ENCODE assay signal across 1 cellular context in the genomic region with DNA sequence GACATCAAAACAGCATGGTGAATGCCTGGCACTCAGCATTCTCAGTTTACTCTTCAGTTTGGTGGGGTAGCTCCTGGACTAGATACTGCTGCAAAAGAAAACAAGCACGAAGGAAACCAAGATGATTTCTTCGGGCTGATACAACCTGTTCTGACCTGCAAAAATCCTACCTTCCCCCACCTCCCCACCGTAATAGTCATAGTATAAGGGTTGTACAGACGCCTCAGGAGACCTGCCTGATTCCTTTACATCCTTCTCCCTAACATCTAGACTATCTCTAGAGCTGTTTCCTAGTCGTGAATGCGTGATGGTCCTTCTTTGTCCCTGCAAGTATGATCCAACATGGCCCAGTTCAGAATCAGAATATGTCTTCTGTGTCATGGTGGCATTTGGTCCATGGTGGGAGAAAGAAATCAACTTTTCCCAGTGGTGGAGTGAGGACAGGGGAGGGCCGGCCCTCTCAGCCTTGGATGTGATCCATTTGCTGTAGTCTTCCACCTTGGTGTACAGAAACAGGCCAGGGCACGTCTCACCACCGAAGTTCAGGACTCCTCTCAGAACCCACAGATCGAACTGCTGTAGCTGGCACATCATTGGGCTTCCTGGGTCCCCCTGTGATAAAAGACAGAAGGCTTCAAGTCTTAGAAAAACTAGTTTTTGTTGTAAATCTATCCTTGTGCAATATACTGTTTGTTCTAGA.
TF ChIP-seq lines count a peak whose summit lies in the region.

No MANE protein-coding gene starts in this region.

TF ChIP-seq in GM23338, 12 proteins besides CTCF, POLR2A, EP300 and RAD21 (continued from another document):
- TF ChIP-seq ZNF462 (CRISPR knock-in tag; IDR thresholded peaks at IDR 0.05) (no peak), JUNB (IDR thresholded peaks at IDR 0.05; ENCODE audit: unreplicated experiment) (no peak), POLR2AphosphoS5 (IDR thresholded peaks at IDR 0.05; ENCODE audit: low read depth) (no peak), STAT1 (IDR thresholded peaks at IDR 0.05; ENCODE audit: unreplicated experiment) (no peak), NANOG (IDR thresholded peaks at IDR 0.05; ENCODE audit: borderline replicate concordance) (no peak), ZNF114 (CRISPR knock-in tag; IDR thresholded peaks at IDR 0.05) (no peak)
- TF ChIP-seq, protein P1, sequence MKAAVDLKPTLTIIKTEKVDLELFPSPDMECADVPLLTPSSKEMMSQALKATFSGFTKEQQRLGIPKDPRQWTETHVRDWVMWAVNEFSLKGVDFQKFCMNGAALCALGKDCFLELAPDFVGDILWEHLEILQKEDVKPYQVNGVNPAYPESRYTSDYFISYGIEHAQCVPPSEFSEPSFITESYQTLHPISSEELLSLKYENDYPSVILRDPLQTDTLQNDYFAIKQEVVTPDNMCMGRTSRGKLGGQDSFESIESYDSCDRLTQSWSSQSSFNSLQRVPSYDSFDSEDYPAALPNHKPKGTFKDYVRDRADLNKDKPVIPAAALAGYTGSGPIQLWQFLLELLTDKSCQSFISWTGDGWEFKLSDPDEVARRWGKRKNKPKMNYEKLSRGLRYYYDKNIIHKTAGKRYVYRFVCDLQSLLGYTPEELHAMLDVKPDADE (IDR thresholded peaks at IDR 0.05), result no peak
- TF ChIP-seq, protein P2, sequence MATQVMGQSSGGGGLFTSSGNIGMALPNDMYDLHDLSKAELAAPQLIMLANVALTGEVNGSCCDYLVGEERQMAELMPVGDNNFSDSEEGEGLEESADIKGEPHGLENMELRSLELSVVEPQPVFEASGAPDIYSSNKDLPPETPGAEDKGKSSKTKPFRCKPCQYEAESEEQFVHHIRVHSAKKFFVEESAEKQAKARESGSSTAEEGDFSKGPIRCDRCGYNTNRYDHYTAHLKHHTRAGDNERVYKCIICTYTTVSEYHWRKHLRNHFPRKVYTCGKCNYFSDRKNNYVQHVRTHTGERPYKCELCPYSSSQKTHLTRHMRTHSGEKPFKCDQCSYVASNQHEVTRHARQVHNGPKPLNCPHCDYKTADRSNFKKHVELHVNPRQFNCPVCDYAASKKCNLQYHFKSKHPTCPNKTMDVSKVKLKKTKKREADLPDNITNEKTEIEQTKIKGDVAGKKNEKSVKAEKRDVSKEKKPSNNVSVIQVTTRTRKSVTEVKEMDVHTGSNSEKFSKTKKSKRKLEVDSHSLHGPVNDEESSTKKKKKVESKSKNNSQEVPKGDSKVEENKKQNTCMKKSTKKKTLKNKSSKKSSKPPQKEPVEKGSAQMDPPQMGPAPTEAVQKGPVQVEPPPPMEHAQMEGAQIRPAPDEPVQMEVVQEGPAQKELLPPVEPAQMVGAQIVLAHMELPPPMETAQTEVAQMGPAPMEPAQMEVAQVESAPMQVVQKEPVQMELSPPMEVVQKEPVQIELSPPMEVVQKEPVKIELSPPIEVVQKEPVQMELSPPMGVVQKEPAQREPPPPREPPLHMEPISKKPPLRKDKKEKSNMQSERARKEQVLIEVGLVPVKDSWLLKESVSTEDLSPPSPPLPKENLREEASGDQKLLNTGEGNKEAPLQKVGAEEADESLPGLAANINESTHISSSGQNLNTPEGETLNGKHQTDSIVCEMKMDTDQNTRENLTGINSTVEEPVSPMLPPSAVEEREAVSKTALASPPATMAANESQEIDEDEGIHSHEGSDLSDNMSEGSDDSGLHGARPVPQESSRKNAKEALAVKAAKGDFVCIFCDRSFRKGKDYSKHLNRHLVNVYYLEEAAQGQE (IDR thresholded peaks at IDR 0.05; ENCODE audit: unreplicated experiment), result no peak
